In genomic region chr22:41361716-41362310, GRCh38 we compare ENCODE assay signal across 2 cellular contexts.
TF ChIP-seq lines count a peak whose summit lies in the region.

No MANE protein-coding gene starts in this region.

TF ChIP-seq in GM23338, 12 proteins besides CTCF, POLR2A, EP300 and RAD21:
- TF ChIP-seq EZH2 (IDR thresholded peaks at IDR 0.05; ENCODE audit: low read depth, unreplicated experiment) (no peak), EZH2phosphoT487 (IDR thresholded peaks at IDR 0.05; ENCODE audit: unreplicated experiment) (no peak), POLR2AphosphoS5 (IDR thresholded peaks at IDR 0.05; ENCODE audit: low read depth) (no peak), ZNF462 (CRISPR knock-in tag; IDR thresholded peaks at IDR 0.05) (no peak), ZNF114 (CRISPR knock-in tag; IDR thresholded peaks at IDR 0.05) (no peak), NANOG (IDR thresholded peaks at IDR 0.05; ENCODE audit: borderline replicate concordance) (no peak), ZNF331 (CRISPR knock-in tag; IDR thresholded peaks at IDR 0.05; ENCODE audit: low read depth) (no peak), ETS1 (IDR thresholded peaks at IDR 0.05) (no peak), JUNB (IDR thresholded peaks at IDR 0.05; ENCODE audit: unreplicated experiment) (no peak), STAT1 (IDR thresholded peaks at IDR 0.05; ENCODE audit: unreplicated experiment) (no peak), CREB1 (CRISPR knock-in tag; IDR thresholded peaks at IDR 0.05; ENCODE audit: low read depth) (no peak), REST (IDR thresholded peaks at IDR 0.05; ENCODE audit: unreplicated experiment) (no peak)
TF ChIP-seq in GM23338: peak in this region for 0.

TF ChIP-seq in endothelial cell of umbilical vein, 7 proteins besides CTCF, POLR2A, EP300 and RAD21:
- TF ChIP-seq FOS (IDR thresholded peaks at IDR 0.05; ENCODE audit: borderline replicate concordance, insufficient read depth, low read length) (no peak), MAX (IDR thresholded peaks at IDR 0.05; ENCODE audit: insufficient read depth, insufficient read length) (no peak), GATA2 (IDR thresholded peaks at IDR 0.05; ENCODE audit: insufficient read depth, insufficient read length, low read depth, low read length) (no peak), EZH2 (IDR thresholded peaks at IDR 0.05; ENCODE audit: borderline replicate concordance, low read depth, low read length, severe bottlenecking) (no peak)
